8 cellular contexts compared by ENCODE assay signal in the genomic region with DNA sequence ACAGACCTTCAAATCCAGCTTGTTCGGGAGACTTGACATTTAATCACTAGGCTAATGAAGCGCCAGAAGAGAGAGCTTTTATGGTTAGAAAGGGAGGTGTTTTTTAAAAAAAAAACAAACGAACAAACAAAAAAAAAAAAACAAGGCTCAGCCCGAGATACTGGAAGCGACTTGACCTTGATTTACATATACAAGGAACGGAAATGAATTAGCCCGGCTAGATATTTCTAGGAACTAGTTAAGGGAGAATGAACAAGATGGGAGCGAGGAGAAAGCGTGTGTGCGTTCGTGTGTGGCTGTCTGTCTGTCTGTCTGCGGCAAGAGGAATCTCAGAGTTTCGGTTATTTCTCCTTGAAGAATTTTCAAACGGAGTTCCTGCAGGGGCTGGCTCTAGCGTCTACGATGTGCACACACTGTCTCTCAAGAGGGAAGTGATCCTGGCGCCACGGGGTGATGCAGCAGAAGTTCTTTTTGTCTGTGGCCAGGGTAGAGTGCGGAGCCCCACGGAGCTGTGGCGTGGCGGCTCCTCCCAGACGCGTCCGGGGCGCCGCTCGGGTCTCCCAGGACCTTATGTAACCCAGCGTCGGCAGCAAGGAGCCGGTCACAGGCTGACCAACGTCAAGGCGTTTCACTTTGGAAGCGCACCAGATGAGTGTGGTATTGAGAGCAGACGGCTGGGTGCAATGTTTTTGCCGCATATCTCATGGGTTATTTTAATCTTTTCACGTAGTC. TPM values are rescaled to one million over a fixed set of nuclear protein-coding genes. Genes with fewer than 3 reads are reported as not detected.
A peak's percentile ranks its signal among the peaks of the same experiment; 100 is the strongest.
DNase-seq lines count a peak whose midpoint lies in the region; ATAC-seq and TF ChIP-seq lines count a peak whose summit lies in the region.

No MANE protein-coding gene starts in this region.

- H3K4me1 Mint-ChIP-seq in brain = peaks cover 20% of the 10 kb centered on the region

- no peaks in the 10 kb centered on the region for H3K4me1 ChIP-seq in iPS DF 6.9 (ENCODE audit: control insufficient read depth, insufficient read depth, low read length)
- H3K4me1 ChIP-seq in rectal smooth muscle tissue (ENCODE audit: control insufficient read depth, insufficient read depth, low read length) = peaks cover 2% of the 10 kb centered on the region

- H3K36me3 ChIP-seq in iPS DF 6.9 (ENCODE audit: control insufficient read depth, insufficient read depth, low read length) = no peaks in the 10 kb centered on the region
- H3K36me3 ChIP-seq in rectal smooth muscle tissue (ENCODE audit: control insufficient read depth, insufficient read depth, low read length) = no peaks in the 10 kb centered on the region

- TF ChIP-seq CTCF in brain (conservative IDR thresholded peaks at IDR 0.05) = no peak

- DNase-seq in Daoy (ENCODE audit: low read depth) (peak; percentile 74), HuH-7 (ENCODE audit: low spot score) (peak; percentile 26), iPS DF 6.9 (ENCODE audit: low read depth, low spot score) (no peak), 8988T (no peak)

- no peaks in the 10 kb centered on the region for H3K36me3 Mint-ChIP-seq in brain

- no peak overlapping the region for H3K27ac ChIP-seq in iPS DF 6.9 (ENCODE audit: low read length)
- H3K27ac ChIP-seq in rectal smooth muscle tissue (ENCODE audit: low read depth, low read length) = peak overlapping the region; percentile 78

- H3K9me3 ChIP-seq in iPS DF 6.9 (ENCODE audit: control insufficient read depth, insufficient read depth, low read length) = no peaks in the 10 kb centered on the region

- H3K27ac Mint-ChIP-seq in brain = peak overlapping the region in 4 of 5 experiments; percentile 13 to 96 (median 40)

- H3K27me3 Mint-ChIP-seq in brain = peaks cover 32% of the 10 kb centered on the region

- WGBS in iPS DF 6.9 (ENCODE audit: insufficient coverage, insufficient read length) = no CpG with 5 or more reads among the region's 37 CpGs

- peaks cover 0 to 2% (median 0%) of the 10 kb centered on the region in 5 experiments for H3K9me3 Mint-ChIP-seq in brain

- H3K27me3 ChIP-seq in iPS DF 6.9 (ENCODE audit: control insufficient read depth, insufficient read depth, low read length) (no peaks in the 10 kb centered on the region), rectal smooth muscle tissue (ENCODE audit: control insufficient read depth, insufficient read depth, low read length) (no peaks in the 10 kb centered on the region)

- ATAC-seq in GM21528 (IDR thresholded peaks at IDR 0.05; ENCODE audit: low FRiP score, unreplicated experiment) = peak; percentile 83
- peak; percentile 88 for ATAC-seq in SK-N-SH treated with all-trans-retinoic acid at 6 μM for 48 hours

- H3K4me3 ChIP-seq in iPS DF 6.9 (ENCODE audit: low read length) (peak overlapping the region; percentile 51; the same call in 1 of the 2 replicates), rectal smooth muscle tissue (ENCODE audit: low read length) (peak overlapping the region; percentile 80)

- peak overlapping the region; percentile 84 to 92 (median 90) for H3K4me3 Mint-ChIP-seq in brain

- H3K9ac ChIP-seq in rectal smooth muscle tissue (ENCODE audit: low read length) = no peak overlapping the region

TF ChIP-seq in SK-N-SH treated with all-trans-retinoic acid at 6 μM for 48 hours, 23 proteins besides CTCF, POLR2A, EP300 and RAD21:
- TF ChIP-seq ARNTL (CRISPR knock-in tag; IDR thresholded peaks at IDR 0.05; ENCODE audit: borderline replicate concordance, low read depth) = no peak
- TF ChIP-seq CSDC2 (CRISPR knock-in tag; IDR thresholded peaks at IDR 0.05) = 0 out of 2 replicates have a peak, but pooled peaks have one; percentile 39
- no peak for TF ChIP-seq PATZ1 (CRISPR knock-in tag; IDR thresholded peaks at IDR 0.05; ENCODE audit: borderline replicate concordance)
- 0 out of 2 replicates have a peak, but pooled peaks have one; percentile 29 for TF ChIP-seq ZFP3 (CRISPR knock-in tag; IDR thresholded peaks at IDR 0.05)
- TF ChIP-seq ZFP30 (CRISPR knock-in tag; IDR thresholded peaks at IDR 0.05) = no peak

RNA-seq across cellular contexts. Expression of gene SOCS2, which starts 18.8 kb away (rescaled TPM):
- total RNA-seq in Daoy (2014; rRNA removed; shearing (Covaris generic)) = 20.2 and 38.9 TPM in 2 replicates
- polyA plus RNA-seq in brain (ENCODE audit: insufficient read depth, low read depth, low replicate concordance) = 2.7 TPM

Comparison
In these comparisons a context has a peak if more than half of its experiments do, and no peak if none do; other contexts are left out.
1. DNase-seq: peak in Daoy (single experiment) and HuH-7 (single experiment); none in iPS DF 6.9 (single experiment) and 8988T (single experiment).